ENCODE assay signal across 16 cellular contexts in the genomic region with DNA sequence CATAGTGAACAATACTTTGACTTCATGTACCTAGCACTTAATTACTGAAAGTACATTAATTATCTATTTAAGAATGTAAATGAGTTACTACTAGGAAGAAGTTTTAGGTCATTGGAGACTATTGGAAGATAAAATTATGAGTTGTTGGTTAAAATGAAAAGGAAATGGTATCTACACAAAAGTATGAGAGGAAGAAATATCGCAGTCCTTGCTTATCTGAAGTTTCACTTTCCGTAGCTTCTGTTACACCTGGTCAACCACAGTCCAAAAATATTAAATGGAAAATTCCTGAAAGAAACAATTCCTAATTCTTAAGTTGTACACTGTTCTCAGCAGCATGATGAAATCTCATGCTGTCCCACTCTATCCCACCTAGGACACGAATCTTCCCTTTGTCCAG. TPM values are rescaled to one million over a fixed set of nuclear protein-coding genes. Genes with fewer than 3 reads are reported as not detected.
DNase-seq lines count a peak whose midpoint lies in the region; ATAC-seq, FAIRE-seq and TF ChIP-seq lines count a peak whose summit lies in the region.
"Had no signal": no experiment of that assay in that cellular context is flagged by ENCODE, and none has a peak within 500 bp of the region (broad histone marks: within the 10 kb centered on the region; RNA-seq: fewer than 3 reads in every experiment).

No MANE protein-coding gene starts in this region.

- TF ChIP-seq CTCF in GM12878 (IDR thresholded peaks at IDR 0.05 in 2 of 3, conservative IDR thresholded peaks at IDR 0.05 in 1 of 3; ENCODE audit: control insufficient read depth in 2 of 3, extremely low read depth in 1 of 3, insufficient read depth in 1 of 3, low read depth in 3 of 3, low read length in 3 of 3) (no peak), GM23338 (conservative IDR thresholded peaks at IDR 0.05; ENCODE audit: low read depth in 2 of 2) (no peak), dorsolateral prefrontal cortex (IDR thresholded peaks at IDR 0.05 in 54 of 56, conservative IDR thresholded peaks at IDR 0.05 in 2 of 56; ENCODE audit: low read depth in 1 of 56, partially characterized antibody in 56 of 56) (no peak)

- H3F3A ChIP-seq in GM23338 (replicated peaks; ENCODE audit: low read depth), result no peaks in the 10 kb centered on the region

- H3K36me3 Mint-ChIP-seq in CD8-positive, alpha-beta memory T cell, result peaks cover 10 to 43% (median 11%) of the 10 kb centered on the region in 3 donors
- no peaks in the 10 kb centered on the region for H3K36me3 Mint-ChIP-seq in GM23338 (ENCODE audit: low read depth)

- SMC1A ChIA-PET in GM12878 (lab: Charles Lee; ENCODE audit: uncharacterized antibody, unreplicated experiment), result interaction anchor here (1.5 to 1.8 kb wide), 2 partner anchors 18 to 27 kb away, joined by 3 to 4 read pairs; no protein-coding TSS in a partner anchor

- no peak overlapping the region for H2AFZ ChIP-seq in GM12878 (ENCODE audit: control insufficient read depth, low read depth, low read length)
- no peak overlapping the region for H2AFZ ChIP-seq in GM23338
- H2AFZ ChIP-seq: GM23248 had no signal

- RAD21 ChIA-PET in GM12878 (lab: Charles Lee; ENCODE audit: unreplicated experiment), result no interaction called here

- DNase-seq in CD8-positive, alpha-beta memory T cell, result no peak
- DNase-seq in GM12878 (ENCODE audit: low read depth, low spot score), result no peak
- DNase-seq in GM23338 (ENCODE audit: low spot score), result no peak
- no peak for DNase-seq in islet precursor cell
- no peak for DNase-seq in dorsolateral prefrontal cortex
- DNase-seq: ACHN; C1 segment of cervical spinal cord; Caco-2; CD8-positive, alpha-beta T cell; DND-41; GDM1; GM23248; H7 had no signal

- H3K9me3 ChIP-seq in BLaER1 (no peaks in the 10 kb centered on the region), GM12878 (replicated peaks; ENCODE audit: control insufficient read depth, insufficient read depth, low read length) (no peaks in the 10 kb centered on the region)
- no peaks in the 10 kb centered on the region for H3K9me3 ChIP-seq in CD8-positive, alpha-beta memory T cell (ENCODE audit: low read length)
- H3K9me3 ChIP-seq: Caco-2 had no signal

- no peaks in the 10 kb centered on the region for H3K27me3 ChIP-seq in BLaER1
- no peaks in the 10 kb centered on the region for H3K27me3 ChIP-seq in CD8-positive, alpha-beta memory T cell (ENCODE audit: insufficient read depth, low read length, poor library complexity, severe bottlenecking)
- H3K27me3 ChIP-seq in GM12878 (replicated peaks in 1 of 2; ENCODE audit: control insufficient read depth in 2 of 2, insufficient read depth in 2 of 2, low read length in 1 of 2), result no peaks in the 10 kb centered on the region
- no peaks in the 10 kb centered on the region for H3K27me3 ChIP-seq in GM23338 (ENCODE audit: insufficient read depth)
- H3K27me3 ChIP-seq in dorsolateral prefrontal cortex, result no peaks in the 10 kb centered on the region

- CTCF ChIA-PET in CD8-positive, alpha-beta memory T cell (lab: Charles Lee), result no interaction called here
- CTCF ChIA-PET in GM12878 (lab: Yijun Ruan, JAX), result interaction anchor here (1.2 kb wide), 1 partner anchor 10 kb away, joined by 3 read pairs; no protein-coding TSS in a partner anchor

- intact Hi-C loops in GM12878 (cut with micrococcal nuclease; ENCODE audit: unreplicated experiment) (no loop called here), dorsolateral prefrontal cortex (cut with DNase I) (no loop called here)

- H3K36me3 ChIP-seq in BLaER1 (peaks cover 33% of the 10 kb centered on the region), GM12878 (ENCODE audit: control insufficient read depth in 2 of 2, insufficient read depth in 2 of 2, low read length in 1 of 2) (peaks cover 0 to 2% of the 10 kb centered on the region in 2 experiments; a peak in 3 of 4 replicates), GM23338 (ENCODE audit: insufficient read depth) (no peaks in the 10 kb centered on the region)
- H3K36me3 ChIP-seq in CD8-positive, alpha-beta memory T cell (ENCODE audit: insufficient read depth, low read length), result no peaks in the 10 kb centered on the region

- no peak for FAIRE-seq in GM12878 (lab: Jason Lieb, UNC)
- FAIRE-seq: K562 had no signal

- no peaks in the 10 kb centered on the region for H3K9me3 Mint-ChIP-seq in CD8-positive, alpha-beta memory T cell
- no peaks in the 10 kb centered on the region for H3K9me3 Mint-ChIP-seq in GM23338
- H3K9me3 Mint-ChIP-seq: CD8-positive, alpha-beta T cell had no signal

- TF ChIP-seq EP300 in GM12878 (IDR thresholded peaks at IDR 0.05; ENCODE audit: borderline replicate concordance in 1 of 2, control insufficient read depth in 1 of 2, low read depth in 2 of 2, low read length in 2 of 2), result no peak

- H3K4me3 ChIP-seq in BLaER1, result no peak overlapping the region
- no peak overlapping the region for H3K4me3 ChIP-seq in CD8-positive, alpha-beta memory T cell (ENCODE audit: low read length)
- H3K4me3 ChIP-seq in GM12878, result no peak overlapping the region
- H3K4me3 ChIP-seq in GM23338, result no peak overlapping the region
- H3K4me3 ChIP-seq in dorsolateral prefrontal cortex, result no peak overlapping the region
- H3K4me3 ChIP-seq: GM23248, K562 had no signal

- 0 out of 2 replicates have a peak overlapping the region, but pooled peaks have one; percentile 9 for H3K4me2 ChIP-seq in BLaER1
- H3K4me2 ChIP-seq in GM12878 (ENCODE audit: control insufficient read depth, insufficient read depth), result 0 out of 2 replicates have a peak overlapping the region, but pooled peaks have one; percentile 30
- no peak overlapping the region for H3K4me2 ChIP-seq in GM23338

- peaks cover 34% of the 10 kb centered on the region for H3K4me1 ChIP-seq in BLaER1
- peaks cover 30% of the 10 kb centered on the region for H3K4me1 ChIP-seq in CD8-positive, alpha-beta memory T cell (ENCODE audit: insufficient read depth, low read length)
- H3K4me1 ChIP-seq in GM12878 (ENCODE audit: control insufficient read depth, insufficient read depth, low read length), result peaks cover 6% of the 10 kb centered on the region; the same call in 1 of the 2 replicates
- H3K4me1 ChIP-seq in GM23338 (ENCODE audit: insufficient read depth), result no peaks in the 10 kb centered on the region

- BruUV-seq in GM12878 (replicated peaks; lab: Mats Ljungman, UMichigan), result no TSS peak

- H3K4me1 Mint-ChIP-seq in CD8-positive, alpha-beta memory T cell, result peaks cover 39 to 65% (median 63%) of the 10 kb centered on the region in 3 donors
- no peaks in the 10 kb centered on the region for H3K4me1 Mint-ChIP-seq in GM23338

- H3K27ac ChIP-seq in BLaER1 (no peak overlapping the region), GM12878 (ENCODE audit: control insufficient read depth, insufficient read depth) (no peak overlapping the region), GM23338 (ENCODE audit: low read depth) (no peak overlapping the region), dorsolateral prefrontal cortex (no peak overlapping the region)
- no peak overlapping the region for H3K27ac ChIP-seq in CD8-positive, alpha-beta memory T cell (ENCODE audit: low read depth, low read length)
- H3K27ac ChIP-seq: GM23248 had no signal

- H3K9ac ChIP-seq in BLaER1 (no peak overlapping the region), GM12878 (ENCODE audit: control insufficient read depth, insufficient read depth, low read length) (no peak overlapping the region)
- H3K9ac ChIP-seq: GM23248 had no signal

- peak; percentile 56 for ATAC-seq in HG03354 (IDR thresholded peaks at IDR 0.05; ENCODE audit: poor library complexity, severe bottlenecking, unreplicated experiment)
- no peak for ATAC-seq in GM12878
- ATAC-seq in GM23338, result no peak
- ATAC-seq: CD8-positive, alpha-beta T cell; K562 had no signal

- H3K79me2 ChIP-seq in GM12878 (ENCODE audit: control insufficient read depth, insufficient read depth, low read length), result no peaks in the 10 kb centered on the region
- H3K79me2 ChIP-seq in GM23338 (replicated peaks; ENCODE audit: insufficient read depth), result no peaks in the 10 kb centered on the region

- in situ Hi-C loops in GM12878 (cut with MboI), result no loop called here

- H3K4me3 Mint-ChIP-seq in CD8-positive, alpha-beta memory T cell, result peak overlapping the region in 4 of 7 donors; percentile 15 to 33 (median 20)
- H3K4me3 Mint-ChIP-seq in GM23338, result no peak overlapping the region
- H3K4me3 Mint-ChIP-seq: CD8-positive, alpha-beta T cell had no signal

- no peaks in the 10 kb centered on the region for H3K27me3 Mint-ChIP-seq in CD8-positive, alpha-beta memory T cell
- H3K27me3 Mint-ChIP-seq in GM23338 (ENCODE audit: insufficient read depth, low read depth, poor library complexity), result no peaks in the 10 kb centered on the region

- H3K9me2 ChIP-seq in GM23338 (ENCODE audit: insufficient read depth), result no peaks in the 10 kb centered on the region

- POLR2A ChIA-PET in CD8-positive, alpha-beta memory T cell (lab: Charles Lee), result no interaction called here
- POLR2A ChIA-PET in GM12878 (lab: Charles Lee), result no interaction called here

- H4K20me1 ChIP-seq in BLaER1, result no peaks in the 10 kb centered on the region
- H4K20me1 ChIP-seq in GM12878 (ENCODE audit: control insufficient read depth, insufficient read depth), result no peaks in the 10 kb centered on the region
- H4K20me1 ChIP-seq in GM23338 (replicated peaks; ENCODE audit: insufficient read depth), result 0 out of 2 replicates have a peak, but pooled peaks cover 10% of the 10 kb centered on the region

- no peak for TF ChIP-seq POLR2A in GM12878 (IDR thresholded peaks at IDR 0.05; ENCODE audit: low read depth, low read length)

- WGBS in GM12878 (ENCODE audit: insufficient coverage, insufficient replicate concordance, low lambda C conversion rate, missing lambda C conversion rate), result 36% methylated on average over 3 of the region's 3 CpGs

- no peak for TF ChIP-seq RAD21 in GM12878 (IDR thresholded peaks at IDR 0.05; ENCODE audit: insufficient read depth, low read depth, low read length)

- H3K27ac Mint-ChIP-seq in CD8-positive, alpha-beta memory T cell, result peak overlapping the region in 4 of 8 donors; percentile 35 to 91 (median 58)
- no peak overlapping the region for H3K27ac Mint-ChIP-seq in GM23338

RNA-seq across cellular contexts. Expression of gene HACD2, which starts 57.8 kb away (rescaled TPM):
- total RNA-seq in CD8-positive, alpha-beta memory T cell, result 10 to 100 TPM; 33.0 to 33.3 TPM
- polyA plus RNA-seq in CD8-positive, alpha-beta memory T cell, result 25.9 TPM
- 27.6 and 29.8 TPM in 2 replicates for total RNA-seq in GM12878 (2013; cell fraction: nucleolus; rRNA removed)
- total RNA-seq in GM12878 (2014; rRNA removed), result 19.3 and 22.6 TPM in 2 replicates
- 19.0 and 19.8 TPM in 2 replicates for total RNA-seq in GM12878 (2014; rRNA removed; fragmentation: Illumina TruSeq; extraction: Trizol)
- 20.4 and 21.5 TPM in 2 replicates for total RNA-seq in GM12878 (2021)
- 6.3 TPM for polyA plus RNA-seq in GM12878 (2011; ENCODE audit: low read depth)
- polyA plus RNA-seq in GM12878 (2011; rRNA removed), result 30.0 and 38.5 TPM in 2 replicates
- 14.9 and 15.2 TPM in 2 replicates for polyA plus RNA-seq in GM12878 (2011; cell fraction: cytosol; rRNA removed)
- 11.8 and 12.6 TPM in 2 replicates for polyA plus RNA-seq in GM12878 (2011; cell fraction: nucleus; rRNA removed)
- polyA plus RNA-seq in GM12878 (2012), result 8.4 and 8.9 TPM in 2 replicates
- polyA plus RNA-seq in GM12878 (2014; fragmentation: Illumina TruSeq; extraction: Trizol), result 26.4 and 33.0 TPM in 2 replicates
- 1 to 10 TPM; 9.1 to 9.6 TPM for polyA plus RNA-seq in GM12878 (2014; fragmentation: Nextera tagmentation; extraction: Ambion mirVana)
- 15.2 and 17.4 TPM in 2 replicates for polyA plus RNA-seq in GM12878 (2014; rRNA removed)
- polyA plus RNA-seq in GM12878 (2016; fragmentation: Nextera tagmentation; extraction: Ambion mirVana), result 10 to 100 TPM; 17.7 to 18.6 TPM
- 30.1 and 58.3 TPM in 2 replicates for polyA minus RNA-seq in GM12878 (2011; rRNA and poly(A)+ RNA removed)
- polyA minus RNA-seq in GM12878 (2011; cell fraction: cytosol; rRNA and poly(A)+ RNA removed), result 10.6 and 13.0 TPM in 2 replicates
- 7.6 and 14.9 TPM in 2 replicates for polyA minus RNA-seq in GM12878 (2011; cell fraction: nucleus; rRNA and poly(A)+ RNA removed)
- total RNA-seq in GM23338 (2014; rRNA removed; shearing (Covaris generic)), result 29.9 and 31.5 TPM in 2 replicates
- 12.5 and 13.4 TPM in 2 replicates for polyA plus RNA-seq in GM23338 (2016; fragmentation: Nextera tagmentation; extraction: Ambion mirVana)
- 10 to 100 TPM; 26.7 to 65.5 (median 39.9) TPM for total RNA-seq in dorsolateral prefrontal cortex
